ENCODE assay signal across 15 cellular contexts in the genomic region with DNA sequence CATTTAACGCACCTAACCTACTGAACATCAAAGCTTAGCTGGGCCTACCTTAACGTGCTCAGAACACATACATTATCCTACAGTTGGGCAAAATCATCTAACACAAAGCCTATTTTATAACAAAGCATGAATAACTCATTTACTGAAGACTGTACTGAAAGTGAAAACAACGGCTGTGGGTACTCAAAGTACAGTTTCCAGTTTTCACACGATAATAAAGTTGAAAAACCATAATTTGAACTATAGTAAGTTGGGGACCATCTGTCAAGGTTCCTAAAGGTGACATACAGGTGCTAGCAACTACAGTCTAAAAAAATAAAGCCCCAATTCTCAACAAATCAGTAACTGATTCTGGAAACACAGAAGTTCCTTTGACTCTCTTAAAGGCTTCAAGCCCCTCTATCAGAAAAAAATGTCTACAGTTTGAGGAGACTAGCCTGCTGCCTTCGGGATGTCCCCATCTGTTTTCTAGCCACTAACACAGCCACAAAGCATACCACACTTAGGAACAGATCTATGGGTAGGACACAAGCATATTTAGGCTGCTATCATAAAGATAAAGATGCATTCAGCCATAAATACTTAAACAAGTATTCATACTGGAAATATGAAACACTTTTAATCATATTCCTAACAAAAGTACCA.
DNase-seq lines count a peak whose midpoint lies in the region; ATAC-seq, FAIRE-seq and TF ChIP-seq lines count a peak whose summit lies in the region.
"Had no signal": no experiment of that assay in that cellular context is flagged by ENCODE, and none has a peak within 500 bp of the region (broad histone marks: within the 10 kb centered on the region; RNA-seq: fewer than 3 reads in every experiment).

No MANE protein-coding gene starts in this region.

- TF ChIP-seq EP300 in GM12878 (IDR thresholded peaks at IDR 0.05; ENCODE audit: borderline replicate concordance in 1 of 2, control insufficient read depth in 1 of 2, low read depth in 2 of 2, low read length in 2 of 2), result peak; percentile 33 to 59; a peak in 3 of 4 replicates

- H3K4me1 Mint-ChIP-seq in activated T-cell treated with anti-CD3 and anti-CD28 coated beads, Interleukin-2, amount 50 U/mL, for 4 hours (ENCODE audit: low read depth), result peaks cover 90% of the 10 kb centered on the region
- H3K4me1 Mint-ChIP-seq in stimulated activated memory B cell treated with anti-CD40 and anti-IgM and Interleukin-4, amounts not matched to agents 10 μg/mL and 1 μg/mL and 100 μg/mL, for 72 hours, result peaks cover 56% of the 10 kb centered on the region

- WGBS in GM12878 (ENCODE audit: insufficient coverage, insufficient replicate concordance, low lambda C conversion rate, missing lambda C conversion rate), result 20% methylated on average over 5 of the region's 5 CpGs
- 75% methylated on average over 5 of the region's 5 CpGs for WGBS in right lobe of liver (ENCODE audit: insufficient coverage, low coverage, low lambda C conversion rate, missing lambda C conversion rate)

- H3K4me1 ChIP-seq in GM12878 (ENCODE audit: control insufficient read depth, insufficient read depth, low read length) (peaks cover 59% of the 10 kb centered on the region), right lobe of liver (peaks cover 0 to 52% (median 3%) of the 10 kb centered on the region in 4 donors)

- BruUV-seq in GM12878 (replicated peaks; lab: Mats Ljungman, UMichigan), result no TSS peak

- intact Hi-C loops in GM12878 (cut with micrococcal nuclease; ENCODE audit: unreplicated experiment), result loop anchor here (2.0 kb wide), 1 partner anchor 71 kb away; a partner anchor contains a TSS
- intact Hi-C loops in right lobe of liver (cut with DNase I), result loop anchor here in 1 of 2 donors (10.0 kb wide), 1 partner anchor 63 kb away; no protein-coding TSS in a partner anchor

- CTCF ChIA-PET in GM12878 (lab: Yijun Ruan, JAX), result interaction anchor here (0.7 to 3.8 kb wide), 6 partner anchors 24 to 91 kb away, joined by 3 to 24 read pairs (median 7); a partner anchor contains a TSS

- H3K9me3 ChIP-seq in GM12878 (replicated peaks; ENCODE audit: control insufficient read depth, insufficient read depth, low read length) (no peaks in the 10 kb centered on the region), right lobe of liver (no peaks in the 10 kb centered on the region)
- H3K9me3 ChIP-seq: spleen had no signal

- peak; percentile 84 to 85 for ATAC-seq in activated T-cell treated with anti-CD3 and anti-CD28 coated beads, Interleukin-2, amount 50 U/mL, for 4 hours
- peak; percentile 47 for ATAC-seq in HG03175 (IDR thresholded peaks at IDR 0.05; ENCODE audit: unreplicated experiment)
- ATAC-seq in GM12878, result peak; percentile 81
- no peak for ATAC-seq in stimulated activated memory B cell treated with anti-CD40 and anti-IgM and Interleukin-4, amounts not matched to agents 10 μg/mL and 1 μg/mL and 100 μg/mL, for 72 hours
- no peak for ATAC-seq in right lobe of liver

- POLR2A ChIA-PET in GM12878 (lab: Charles Lee), result interaction anchor here (0.6 to 3.2 kb wide), 10 partner anchors 12 to 999 kb away, joined by 3 to 23 read pairs (median 5); a partner anchor contains a TSS

- peak overlapping the region; percentile 90 for H3K4me2 ChIP-seq in GM12878 (ENCODE audit: control insufficient read depth, insufficient read depth)

- H3K4me3 Mint-ChIP-seq in activated T-cell treated with anti-CD3 and anti-CD28 coated beads, Interleukin-2, amount 50 U/mL, for 4 hours, result peak overlapping the region; percentile 32
- H3K4me3 Mint-ChIP-seq in stimulated activated memory B cell treated with anti-CD40 and anti-IgM and Interleukin-4, amounts not matched to agents 10 μg/mL and 1 μg/mL and 100 μg/mL, for 72 hours, result no peak overlapping the region

- RAD21 ChIA-PET in GM12878 (lab: Charles Lee; ENCODE audit: unreplicated experiment), result interaction anchor here (0.8 to 3.5 kb wide), 9 partner anchors 16 to 65 kb away, joined by 3 to 33 read pairs (median 6); no protein-coding TSS in a partner anchor

- in situ Hi-C loops in GM12878 (cut with MboI), result no loop called here

- SMC1A ChIA-PET in GM12878 (lab: Charles Lee; ENCODE audit: uncharacterized antibody, unreplicated experiment), result interaction anchor here (1.0 to 9.1 kb wide), 13 partner anchors 8 to 64 kb away, joined by 3 to 113 read pairs (median 25); no protein-coding TSS in a partner anchor

- H3K27me3 ChIP-seq in GM12878 (replicated peaks in 1 of 2; ENCODE audit: control insufficient read depth in 2 of 2, insufficient read depth in 2 of 2, low read length in 1 of 2), result no peaks in the 10 kb centered on the region
- H3K27me3 ChIP-seq in right lobe of liver, result no peaks in the 10 kb centered on the region
- H3K27me3 ChIP-seq: spleen had no signal

- 0 out of 2 replicates have a peak, but pooled peaks cover 8% of the 10 kb centered on the region for H4K20me1 ChIP-seq in GM12878 (ENCODE audit: control insufficient read depth, insufficient read depth)

- H3K27ac ChIP-seq in GM12878 (ENCODE audit: control insufficient read depth, insufficient read depth), result peak overlapping the region; percentile 62
- H3K27ac ChIP-seq in right lobe of liver, result no peak overlapping the region

- H3K27ac Mint-ChIP-seq in stimulated activated memory B cell treated with anti-CD40 and anti-IgM and Interleukin-4, amounts not matched to agents 10 μg/mL and 1 μg/mL and 100 μg/mL, for 72 hours, result peak overlapping the region; percentile 26

- no peaks in the 10 kb centered on the region for H3K27me3 Mint-ChIP-seq in activated T-cell treated with anti-CD3 and anti-CD28 coated beads, Interleukin-2, amount 50 U/mL, for 4 hours (ENCODE audit: low read depth)
- no peaks in the 10 kb centered on the region for H3K27me3 Mint-ChIP-seq in stimulated activated memory B cell treated with anti-CD40 and anti-IgM and Interleukin-4, amounts not matched to agents 10 μg/mL and 1 μg/mL and 100 μg/mL, for 72 hours

- TF ChIP-seq POLR2A in GM12878 (IDR thresholded peaks at IDR 0.05; ENCODE audit: low read depth, low read length) (no peak), right lobe of liver (IDR thresholded peaks at IDR 0.05) (no peak)

- H3K9ac ChIP-seq in GM12878 (ENCODE audit: control insufficient read depth, insufficient read depth, low read length), result no peak overlapping the region

- H2AFZ ChIP-seq in GM12878 (ENCODE audit: control insufficient read depth, low read depth, low read length), result no peak overlapping the region

- H3K9me3 Mint-ChIP-seq in activated T-cell treated with anti-CD3 and anti-CD28 coated beads, Interleukin-2, amount 50 U/mL, for 4 hours, result no peaks in the 10 kb centered on the region
- no peaks in the 10 kb centered on the region for H3K9me3 Mint-ChIP-seq in stimulated activated memory B cell treated with anti-CD40 and anti-IgM and Interleukin-4, amounts not matched to agents 10 μg/mL and 1 μg/mL and 100 μg/mL, for 72 hours

- no peak for TF ChIP-seq CTCF in GM12878 (IDR thresholded peaks at IDR 0.05 in 2 of 3, conservative IDR thresholded peaks at IDR 0.05 in 1 of 3; ENCODE audit: control insufficient read depth in 2 of 3, extremely low read depth in 1 of 3, insufficient read depth in 1 of 3, low read depth in 3 of 3, low read length in 3 of 3)
- TF ChIP-seq CTCF in right lobe of liver (IDR thresholded peaks at IDR 0.05), result no peak

- peaks cover 2 to 4% of the 10 kb centered on the region in 2 experiments; a peak in 2 of 4 replicates for H3K36me3 ChIP-seq in GM12878 (ENCODE audit: control insufficient read depth in 2 of 2, insufficient read depth in 2 of 2, low read length in 1 of 2)
- no peaks in the 10 kb centered on the region for H3K36me3 ChIP-seq in right lobe of liver

- H3K36me3 Mint-ChIP-seq in activated T-cell treated with anti-CD3 and anti-CD28 coated beads, Interleukin-2, amount 50 U/mL, for 4 hours (ENCODE audit: insufficient read depth), result peaks cover 17% of the 10 kb centered on the region
- H3K36me3 Mint-ChIP-seq in stimulated activated memory B cell treated with anti-CD40 and anti-IgM and Interleukin-4, amounts not matched to agents 10 μg/mL and 1 μg/mL and 100 μg/mL, for 72 hours, result peaks cover 21% of the 10 kb centered on the region

- H3K79me2 ChIP-seq in GM12878 (ENCODE audit: control insufficient read depth, insufficient read depth, low read length), result peaks cover 96% of the 10 kb centered on the region

- peak; percentile 35 for FAIRE-seq in GM12878 (lab: Jason Lieb, UNC)
- FAIRE-seq: urothelium cell line had no signal

- H3K4me3 ChIP-seq in GM12878, result peak overlapping the region; percentile 33
- H3K4me3 ChIP-seq in right lobe of liver, result no peak overlapping the region
- H3K4me3 ChIP-seq: spleen had no signal

- no peak for DNase-seq in activated T-cell treated with anti-CD3 and anti-CD28 coated beads, Interleukin-2, amount 50 U/mL, for 4 hours
- DNase-seq in activated T-cell treated with anti-CD3 and anti-CD28 coated beads for 4 hours (no peak), GM12878 (ENCODE audit: low read depth, low spot score) (peak; percentile 65), AG20443 (ENCODE audit: low spot score) (no peak), right lobe of liver (no peak), NCI-H187 treated with DMSO at 0.1 percent for 48 hours (lab: John Stamatoyannopoulos, UW) (no peak)
- DNase-seq: foreskin fibroblast, GOT3, NCI-H1092 treated with DMSO at 0.1 percent for 48 hours, NCI-H526, Right ventricle myocardium superior, spleen had no signal

- TF ChIP-seq RAD21 in GM12878 (IDR thresholded peaks at IDR 0.05; ENCODE audit: insufficient read depth, low read depth, low read length), result no peak

TF ChIP-seq in GM12878, 131 proteins besides CTCF, POLR2A, EP300 and RAD21 (continues in another document):
- TF ChIP-seq TCF7 (IDR thresholded peaks at IDR 0.05; ENCODE audit: borderline replicate concordance), result peak; percentile 62; the same call in 1 of the 2 replicates
- TF ChIP-seq ZNF24 (IDR thresholded peaks at IDR 0.05), result peak; percentile 34; the same call in 1 of the 2 replicates
- TF ChIP-seq CREM (IDR thresholded peaks at IDR 0.05; ENCODE audit: low read depth), result peak; percentile 68; the same call in 1 of the 2 replicates
- peak; percentile 73 for TF ChIP-seq NFIC (IDR thresholded peaks at IDR 0.05; ENCODE audit: low read depth, low read length)
- TF ChIP-seq CHD1 (IDR thresholded peaks at IDR 0.05; ENCODE audit: low read depth, low read length), result no peak
- TF ChIP-seq RAD51 (IDR thresholded peaks at IDR 0.05), result no peak
- TF ChIP-seq, protein P1, sequence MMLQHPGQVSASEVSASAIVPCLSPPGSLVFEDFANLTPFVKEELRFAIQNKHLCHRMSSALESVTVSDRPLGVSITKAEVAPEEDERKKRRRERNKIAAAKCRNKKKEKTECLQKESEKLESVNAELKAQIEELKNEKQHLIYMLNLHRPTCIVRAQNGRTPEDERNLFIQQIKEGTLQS (IDR thresholded peaks at IDR 0.05; ENCODE audit: borderline replicate concordance, extremely low read depth, low read depth, low read length), result no peak

Comparison
In these comparisons a context has a peak if more than half of its experiments do, and no peak if none do; other contexts are left out.
1. ATAC-seq: peak in activated T-cell treated with anti-CD3 and anti-CD28 coated beads, Interleukin-2, amount 50 U/mL, for 4 hours (2 of 2), HG03175 (single experiment) and GM12878 (single experiment); none in stimulated activated memory B cell treated with anti-CD40 and anti-IgM and Interleukin-4, amounts not matched to agents 10 μg/mL and 1 μg/mL and 100 μg/mL, for 72 hours (single experiment) and right lobe of liver (0 of 4).